8 cellular contexts compared by ENCODE assay signal in genomic region chr11:34512810-34513673, GRCh38. TPM values are rescaled to one million over a fixed set of nuclear protein-coding genes. Genes with fewer than 3 reads are reported as not detected.
A peak's percentile ranks its signal among the peaks of the same experiment; 100 is the strongest.
DNase-seq lines count a peak whose midpoint lies in the region; ATAC-seq and TF ChIP-seq lines count a peak whose summit lies in the region.

No MANE protein-coding gene starts in this region.

- H2BK12ac ChIP-seq in mesenchymal stem cell (ENCODE audit: low read length in 2 of 2), result no peak overlapping the region

- no peak overlapping the region for H3K27ac ChIP-seq in mesenchymal stem cell (ENCODE audit: low read length, poor library complexity, severe bottlenecking)
- no peak overlapping the region for H3K27ac ChIP-seq in stomach

- no peak overlapping the region for H2AK5ac ChIP-seq in mesenchymal stem cell (ENCODE audit: low read length, severe bottlenecking)

- peak; percentile 85 for ATAC-seq in HG02623 (IDR thresholded peaks at IDR 0.05; ENCODE audit: unreplicated experiment)
- ATAC-seq in effector memory CD8-positive, alpha-beta T cell (replicated peaks), result peak; percentile 69

- peaks cover 10 to 14% of the 10 kb centered on the region in 2 experiments for H3K27me3 ChIP-seq in mesenchymal stem cell (ENCODE audit: control insufficient read depth in 1 of 2, insufficient read depth in 1 of 2, low read length in 2 of 2)
- H3K27me3 ChIP-seq in stomach, result no peaks in the 10 kb centered on the region

- H2BK5ac ChIP-seq in mesenchymal stem cell (ENCODE audit: low read depth, low read length, poor library complexity, severe bottlenecking), result no peak overlapping the region

- no peak overlapping the region for H3K4me3 Mint-ChIP-seq in effector memory CD8-positive, alpha-beta T cell

- H3K79me1 ChIP-seq in mesenchymal stem cell (replicated peaks; ENCODE audit: low read length, poor library complexity, severe bottlenecking), result no peaks in the 10 kb centered on the region

- no peak overlapping the region for H3K4ac ChIP-seq in mesenchymal stem cell (ENCODE audit: low read depth in 1 of 2, low read length in 2 of 2)

- no peak overlapping the region for H2BK15ac ChIP-seq in mesenchymal stem cell (ENCODE audit: low read depth, poor library complexity, severe bottlenecking)

- TF ChIP-seq CTCF in stomach (IDR thresholded peaks at IDR 0.05), result peak in 5 of 7 experiments; percentile 61 to 84 (median 71)

- H3K27me3 Mint-ChIP-seq in effector memory CD8-positive, alpha-beta T cell, result peaks cover 10 to 20% of the 10 kb centered on the region in 2 donors

- H3K4me1 ChIP-seq in mesenchymal stem cell (ENCODE audit: control insufficient read depth, insufficient read depth, low read depth, low read length), result peaks cover 2% of the 10 kb centered on the region
- H3K4me1 ChIP-seq in stomach, result peaks cover 0 to 4% (median 0%) of the 10 kb centered on the region in 4 donors

- H3K4me1 Mint-ChIP-seq in effector memory CD8-positive, alpha-beta T cell (ENCODE audit: low read depth in 2 of 2), result no peaks in the 10 kb centered on the region

- TF ChIP-seq EP300 in stomach (IDR thresholded peaks at IDR 0.05), result no peak

- H3K36me3 Mint-ChIP-seq in effector memory CD8-positive, alpha-beta T cell (ENCODE audit: insufficient read depth), result no peaks in the 10 kb centered on the region

- no peak overlapping the region for H3K23ac ChIP-seq in mesenchymal stem cell (ENCODE audit: low read length in 2 of 2)

- no peak overlapping the region for H3K18ac ChIP-seq in mesenchymal stem cell (ENCODE audit: low read depth in 1 of 2, low read length in 2 of 2)

- no peak overlapping the region for H2AFZ ChIP-seq in mesenchymal stem cell (ENCODE audit: low read depth, low read length)

- H3K36me3 ChIP-seq in mesenchymal stem cell (ENCODE audit: control insufficient read depth in 1 of 2, insufficient read depth in 2 of 2, low read depth in 1 of 2, low read length in 2 of 2) (no peaks in the 10 kb centered on the region), stomach (no peaks in the 10 kb centered on the region)

- H3K14ac ChIP-seq in mesenchymal stem cell (ENCODE audit: low read length in 2 of 2), result no peak overlapping the region

- no peaks in the 10 kb centered on the region for H3K9me3 Mint-ChIP-seq in effector memory CD8-positive, alpha-beta T cell

- no peak overlapping the region for H2BK120ac ChIP-seq in mesenchymal stem cell (ENCODE audit: low read depth, low read length)

- H3K9ac ChIP-seq in mesenchymal stem cell (ENCODE audit: low read length), result no peak overlapping the region

- H3K4me2 ChIP-seq in mesenchymal stem cell (ENCODE audit: low read length, poor library complexity, severe bottlenecking), result no peak overlapping the region

- DNase-seq in SIG-M5 treated with dmso at 0.1 percent for 504 hours (lab: John Stamatoyannopoulos, UW; ENCODE audit: unreplicated experiment) (peak; percentile 69), SIG-M5 (lab: John Stamatoyannopoulos, UW) (no peak), NCI-H2171 (lab: John Stamatoyannopoulos, UW) (peak; percentile 34), mesenchymal stem cell (peak; percentile 60), stomach (peak; percentile 73)
- peak; percentile 74 for DNase-seq in activated CD4-positive, alpha-beta T cell treated with anti-CD3 and anti-CD28 coated beads for 48 hours
- DNase-seq in effector memory CD8-positive, alpha-beta T cell, result peak; percentile 11 to 41 (median 26)

- H3K9me3 ChIP-seq in mesenchymal stem cell (ENCODE audit: control insufficient read depth, low read length) (no peaks in the 10 kb centered on the region), stomach (no peaks in the 10 kb centered on the region)

- TF ChIP-seq POLR2A in stomach (IDR thresholded peaks at IDR 0.05), result no peak

- no peak overlapping the region for H4K91ac ChIP-seq in mesenchymal stem cell (ENCODE audit: low read length)

- intact Hi-C loops in stomach (cut with DNase I; ENCODE audit: low total_unique reads), result no loop called here

- no peak overlapping the region for H3K4me3 ChIP-seq in mesenchymal stem cell (ENCODE audit: insufficient read depth in 1 of 2, low read depth in 1 of 2, low read length in 2 of 2)
- H3K4me3 ChIP-seq in stomach, result no peak overlapping the region

- H3K27ac Mint-ChIP-seq in effector memory CD8-positive, alpha-beta T cell, result no peak overlapping the region

- 74% methylated on average over 25 of the region's 25 CpGs for WGBS in mesenchymal stem cell
- 48 to 68% (median 57%) methylated on average over 24 to 25 of the region's 25 CpGs for WGBS in stomach, 5 donors

- H4K8ac ChIP-seq in mesenchymal stem cell (ENCODE audit: low read length), result no peak overlapping the region

RNA-seq across cellular contexts. Expression of gene ELF5, which starts 0.6 kb away (rescaled TPM):
- polyA plus RNA-seq in mesenchymal stem cell (2013, experiment 1 of 2), result not detected
- not detected for polyA plus RNA-seq in mesenchymal stem cell (2013, experiment 2 of 2)
- under 1 TPM in 1 of 5 donors, not detected in 4; 0.55 TPM for total RNA-seq in stomach
- under 1 TPM in 2 of 3 donors, not detected in 1; 0.19 to 0.78 TPM for polyA plus RNA-seq in stomach
